In the genomic region with DNA sequence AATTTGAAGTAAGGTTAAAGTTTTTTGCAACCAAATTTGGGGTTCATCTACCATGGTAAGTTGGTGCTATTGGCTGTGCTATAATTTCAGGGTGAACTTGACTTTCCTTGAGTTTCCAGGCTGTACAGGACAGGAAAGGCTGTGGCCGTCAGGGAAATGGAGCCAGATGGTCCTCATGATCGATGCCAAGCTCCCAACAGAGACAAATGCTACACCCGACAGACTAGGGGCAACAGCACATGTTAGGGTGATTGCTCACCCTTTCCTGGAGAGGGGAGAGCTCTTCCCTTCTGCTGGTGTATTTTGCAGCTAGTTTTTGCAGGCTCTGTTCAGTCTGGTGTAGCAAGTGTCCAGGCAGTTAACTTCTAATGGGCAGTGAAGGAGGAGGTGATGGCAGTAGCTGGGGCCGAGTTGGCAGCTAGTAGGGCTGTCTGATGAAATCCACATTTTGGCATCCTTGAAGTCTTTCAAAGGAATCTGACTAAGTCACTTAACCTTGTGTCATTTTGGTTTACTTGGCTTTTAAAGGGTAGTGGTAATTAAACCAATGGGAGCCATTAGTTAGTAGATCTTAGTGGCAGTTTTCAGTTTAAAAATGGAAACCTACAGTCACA, we compare ENCODE assay signal across 12 cellular contexts. TPM values are rescaled to one million over a fixed set of nuclear protein-coding genes. Genes with fewer than 3 reads are reported as not detected.
A peak's percentile ranks its signal among the peaks of the same experiment; 100 is the strongest.
DNase-seq lines count a peak whose midpoint lies in the region; ATAC-seq and TF ChIP-seq lines count a peak whose summit lies in the region.
"Had no signal": no experiment of that assay in that cellular context is flagged by ENCODE, and none has a peak within 500 bp of the region (broad histone marks: within the 10 kb centered on the region; RNA-seq: fewer than 3 reads in every experiment).

No MANE protein-coding gene starts in this region.

- H3K36me3 ChIP-seq in BLaER1 treated with 17β-estradiol and CSF1 and Interleukin-3, amounts not matched to agents 10 nM and 100 nM, result peaks cover 0 to 30% (median 6%) of the 10 kb centered on the region in 11 experiments; a peak in 9 of 22 replicates
- H3K36me3 ChIP-seq: transverse colon had no signal

- peaks cover 66 to 92% (median 82%) of the 10 kb centered on the region in 10 experiments for H3K4me1 ChIP-seq in BLaER1 treated with 17β-estradiol and CSF1 and Interleukin-3, amounts not matched to agents 10 nM and 100 nM

- peak overlapping the region in 10 of 11 experiments; percentile 38 to 76 (median 61); a peak in 19 of 22 replicates for H3K27ac ChIP-seq in BLaER1 treated with 17β-estradiol and CSF1 and Interleukin-3, amounts not matched to agents 10 nM and 100 nM

- ATAC-seq in SK-N-SH treated with all-trans-retinoic acid at 6 μM for 48 hours (no peak), HG02798 (IDR thresholded peaks at IDR 0.05; ENCODE audit: poor library complexity, unreplicated experiment) (no peak), GM18520 (IDR thresholded peaks at IDR 0.05; ENCODE audit: unreplicated experiment) (no peak)

- DNase-seq in fibroblast of the aortic adventitia (ENCODE audit: low read depth) (peak; percentile 82), renal cortical epithelial cell (ENCODE audit: low read depth) (peak; percentile 43), head of caudate nucleus (no peak), NCI-H226 (no peak)
- DNase-seq: activated CD4-positive, alpha-beta T cell treated with anti-CD3 and anti-CD28 coated beads for 1 hour; GF-D8; NCI-H526; transverse colon had no signal

- H3K4me2 ChIP-seq in BLaER1 treated with 17β-estradiol and CSF1 and Interleukin-3, amounts not matched to agents 10 nM and 100 nM, result peak overlapping the region; percentile 57 to 85 (median 77)

- intact Hi-C loops in head of caudate nucleus (cut with DNase I), result no loop called here

- H4K20me1 ChIP-seq in BLaER1 treated with 17β-estradiol and CSF1 and Interleukin-3, amounts not matched to agents 10 nM and 100 nM, result 0 out of 22 replicates have a peak, but pooled peaks cover 0 to 3% (median 0%) of the 10 kb centered on the region in 11 experiments

- peak overlapping the region in 2 of 11 experiments; percentile 0 to 13; a peak in 1 of 22 replicates for H3K9ac ChIP-seq in BLaER1 treated with 17β-estradiol and CSF1 and Interleukin-3, amounts not matched to agents 10 nM and 100 nM

- H3K4me3 ChIP-seq in BLaER1 treated with 17β-estradiol and CSF1 and Interleukin-3, amounts not matched to agents 10 nM and 100 nM, result peak overlapping the region in 2 of 10 experiments; percentile 8 to 10; a peak in 1 of 20 replicates
- no peak overlapping the region for H3K4me3 ChIP-seq in fibroblast of the aortic adventitia (ENCODE audit: low read depth, low read length)
- H3K4me3 ChIP-seq: transverse colon had no signal

- H3K27me3 ChIP-seq in BLaER1 treated with 17β-estradiol and CSF1 and Interleukin-3, amounts not matched to agents 10 nM and 100 nM, result no peaks in the 10 kb centered on the region
- H3K27me3 ChIP-seq: transverse colon had no signal

- no peak for TF ChIP-seq CTCF in fibroblast of the aortic adventitia (IDR thresholded peaks at IDR 0.05; ENCODE audit: insufficient read depth, low read length)

- no peaks in the 10 kb centered on the region; a peak in 4 of 22 replicates for H3K9me3 ChIP-seq in BLaER1 treated with 17β-estradiol and CSF1 and Interleukin-3, amounts not matched to agents 10 nM and 100 nM (replicated peaks in 1 of 11)
- H3K9me3 ChIP-seq: transverse colon had no signal

TF ChIP-seq in SK-N-SH treated with all-trans-retinoic acid at 6 μM for 48 hours, 23 proteins besides CTCF, POLR2A, EP300 and RAD21:
- TF ChIP-seq ISL1 (CRISPR knock-in tag; IDR thresholded peaks at IDR 0.05) (peak; percentile 15; the same call in 1 of the 2 replicates), ARNTL (CRISPR knock-in tag; IDR thresholded peaks at IDR 0.05; ENCODE audit: borderline replicate concordance, low read depth) (no peak)

RNA-seq across cellular contexts. Expression of gene GAB1, which starts 47.8 kb away (rescaled TPM):
- 22.8 and 49.3 TPM in 2 replicates for total RNA-seq in fibroblast of the aortic adventitia (ENCODE audit: low replicate concordance)
- 12.0 and 13.2 TPM in 2 replicates for total RNA-seq in renal cortical epithelial cell

Comparison
In these comparisons a context has a peak if more than half of its experiments do, and no peak if none do; other contexts are left out.
1. DNase-seq: peak in fibroblast of the aortic adventitia (single experiment) and renal cortical epithelial cell (single experiment); none in head of caudate nucleus (0 of 42) and NCI-H226 (single experiment).